ENCODE assay signal across 7 cellular contexts in genomic region chr7:141785711-141786552, GRCh38. TPM values are rescaled to one million over a fixed set of nuclear protein-coding genes. Genes with fewer than 3 reads are reported as not detected.
DNase-seq lines count a peak whose midpoint lies in the region; ATAC-seq, FAIRE-seq and TF ChIP-seq lines count a peak whose summit lies in the region.

No MANE protein-coding gene starts in this region.

- H3K79me2 ChIP-seq in OCI-LY3 (ENCODE audit: low read length), result no peaks in the 10 kb centered on the region

- H3K4me2 ChIP-seq in OCI-LY3 (ENCODE audit: low read length), result no peak overlapping the region

- ATAC-seq in GM21360 (IDR thresholded peaks at IDR 0.05; ENCODE audit: unreplicated experiment), result peak; percentile 67

- H3K27ac ChIP-seq in OCI-LY3 (ENCODE audit: low read length) (no peak overlapping the region), breast epithelium (no peak overlapping the region), testis (no peak overlapping the region)

- H3K36me3 ChIP-seq in OCI-LY3 (replicated peaks; ENCODE audit: low read depth, low read length), result no peaks in the 10 kb centered on the region
- no peaks in the 10 kb centered on the region for H3K36me3 ChIP-seq in breast epithelium
- H3K36me3 ChIP-seq in testis (ENCODE audit: low read depth, missing control alignments), result no peaks in the 10 kb centered on the region

- no peak for TF ChIP-seq EP300 in Ishikawa (IDR thresholded peaks at IDR 0.05; ENCODE audit: borderline replicate concordance)

- H2AFZ ChIP-seq in OCI-LY3 (ENCODE audit: low read depth, low read length), result no peak overlapping the region

- intact Hi-C loops in breast epithelium (cut with DNase I; ENCODE audit: low total_unique reads) (no loop called here), testis (cut with DNase I; ENCODE audit: low total_unique reads) (no loop called here)

- peak; percentile 93 for TF ChIP-seq CTCF in OCI-LY3 (IDR thresholded peaks at IDR 0.05; ENCODE audit: low read depth, low read length)
- TF ChIP-seq CTCF in breast epithelium (IDR thresholded peaks at IDR 0.05), result peak in 2 of 3 donors; percentile 35 to 48
- peak in 2 of 3 experiments; percentile 45 to 82 for TF ChIP-seq CTCF in testis (IDR thresholded peaks at IDR 0.05)

- TF ChIP-seq POLR2A in breast epithelium (IDR thresholded peaks at IDR 0.05), result no peak
- TF ChIP-seq POLR2A in testis (IDR thresholded peaks at IDR 0.05), result no peak

- no peak overlapping the region for H3K9ac ChIP-seq in OCI-LY3 (ENCODE audit: low read length)

- TF ChIP-seq RAD21 in Ishikawa (IDR thresholded peaks at IDR 0.05; ENCODE audit: low read depth), result peak; percentile 59

- no peaks in the 10 kb centered on the region for H4K20me1 ChIP-seq in OCI-LY3 (ENCODE audit: insufficient read depth, low read length)

- FAIRE-seq in G401.6 (lab: Jason Lieb, UNC), result peak; percentile 81

- H3K4me3 ChIP-seq in OCI-LY3 (ENCODE audit: low read length), result no peak overlapping the region
- no peak overlapping the region for H3K4me3 ChIP-seq in breast epithelium
- no peak overlapping the region for H3K4me3 ChIP-seq in testis

- H3K27me3 ChIP-seq in OCI-LY3 (ENCODE audit: low read depth, low read length), result no peaks in the 10 kb centered on the region
- no peaks in the 10 kb centered on the region for H3K27me3 ChIP-seq in breast epithelium
- H3K27me3 ChIP-seq in testis, result no peaks in the 10 kb centered on the region

- WGBS in testis, 2 donors, result 48 to 65% methylated on average over 13 of the region's 13 CpGs

- H3K4me1 ChIP-seq in OCI-LY3 (ENCODE audit: low read length) (no peaks in the 10 kb centered on the region), breast epithelium (no peaks in the 10 kb centered on the region), testis (no peaks in the 10 kb centered on the region)

- H3K9me3 ChIP-seq in OCI-LY3 (ENCODE audit: insufficient read depth, low read length), result no peaks in the 10 kb centered on the region
- no peaks in the 10 kb centered on the region for H3K9me3 ChIP-seq in breast epithelium
- H3K9me3 ChIP-seq in testis, result no peaks in the 10 kb centered on the region

- DNase-seq in breast epithelium (ENCODE audit: low spot score in 2 of 2) (no peak), kidney tubule cell (ENCODE audit: low spot score) (peak; percentile 61), testis (peak; percentile 34)

TF ChIP-seq in Ishikawa, 13 proteins besides CTCF, POLR2A, EP300 and RAD21:
- no peak for TF ChIP-seq CEBPB (IDR thresholded peaks at IDR 0.05)
- no peak for TF ChIP-seq FOXM1 (IDR thresholded peaks at IDR 0.05; ENCODE audit: borderline replicate concordance, low read depth)
- no peak for TF ChIP-seq YY1 (IDR thresholded peaks at IDR 0.05; ENCODE audit: low read depth)
- no peak for TF ChIP-seq CREB1 (IDR thresholded peaks at IDR 0.05; ENCODE audit: low read depth)
- TF ChIP-seq, protein P1, sequence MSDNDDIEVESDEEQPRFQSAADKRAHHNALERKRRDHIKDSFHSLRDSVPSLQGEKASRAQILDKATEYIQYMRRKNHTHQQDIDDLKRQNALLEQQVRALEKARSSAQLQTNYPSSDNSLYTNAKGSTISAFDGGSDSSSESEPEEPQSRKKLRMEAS (IDR thresholded peaks at IDR 0.05), result no peak
- TF ChIP-seq TCF12 (IDR thresholded peaks at IDR 0.05; ENCODE audit: low read depth), result no peak
- TF ChIP-seq NFIC (IDR thresholded peaks at IDR 0.05), result no peak
- no peak for TF ChIP-seq REST (IDR thresholded peaks at IDR 0.05; ENCODE audit: low read depth)

RNA-seq across cellular contexts. Expression of gene TAS2R5, which starts 4.1 kb away (rescaled TPM):
- total RNA-seq in breast epithelium (10 to 100 TPM in 1 of 3 donors, 1 to 10 TPM in 2; 2.0 to 10.8 (median 2.4) TPM), testis (10 to 100 TPM; 13.3 to 13.4 TPM)
- polyA plus RNA-seq in testis (ENCODE audit: insufficient read depth, low read depth, low replicate concordance), result 1.6 TPM

RNA-seq across cellular contexts. Expression of gene TAS2R4, which starts 9.5 kb away (rescaled TPM):
- 1 to 10 TPM; 1.9 to 4.2 (median 2.0) TPM for total RNA-seq in breast epithelium
- 1 to 10 TPM; 6.8 to 8.2 TPM for total RNA-seq in testis
- 0.71 TPM for polyA plus RNA-seq in testis (ENCODE audit: insufficient read depth, low read depth, low replicate concordance)

RNA-seq across cellular contexts. Expression of gene TAS2R3, which starts 22.0 kb away (rescaled TPM):
- total RNA-seq in breast epithelium, result 1 to 10 TPM; 2.2 to 4.8 (median 3.9) TPM
- 10 to 100 TPM; 10.4 to 12.3 TPM for total RNA-seq in testis
- 0.40 TPM for polyA plus RNA-seq in testis (ENCODE audit: insufficient read depth, low read depth, low replicate concordance)

RNA-seq across cellular contexts. Expression of gene SSBP1, which starts 47.8 kb away (rescaled TPM):
- total RNA-seq in breast epithelium, result 100 to 1,000 TPM in 2 of 3 donors, 10 to 100 TPM in 1; 93.4 to 114 (median 112) TPM
- 100 to 1,000 TPM; 131 to 148 TPM for total RNA-seq in testis
- 204 TPM for polyA plus RNA-seq in testis (ENCODE audit: insufficient read depth, low read depth, low replicate concordance)

RNA-seq across cellular contexts. Expression of gene PRSS37, which starts 55.4 kb away (rescaled TPM):
- total RNA-seq in breast epithelium (not detected), testis (10 to 100 TPM; 17.1 to 38.6 TPM)
- 54.7 TPM for polyA plus RNA-seq in testis (ENCODE audit: insufficient read depth, low read depth, low replicate concordance)

Comparison
In these comparisons a context has a peak if more than half of its experiments do, and no peak if none do; other contexts are left out.
1. CTCF ChIP-seq: peak in every context shown above with its lines; median percentile 93 in OCI-LY3; 64 in testis; 42 in breast epithelium.
2. DNase-seq: peak in kidney tubule cell (single experiment) and testis (single experiment); none in breast epithelium (0 of 2).